17 cellular contexts compared by ENCODE assay signal in the genomic region with DNA sequence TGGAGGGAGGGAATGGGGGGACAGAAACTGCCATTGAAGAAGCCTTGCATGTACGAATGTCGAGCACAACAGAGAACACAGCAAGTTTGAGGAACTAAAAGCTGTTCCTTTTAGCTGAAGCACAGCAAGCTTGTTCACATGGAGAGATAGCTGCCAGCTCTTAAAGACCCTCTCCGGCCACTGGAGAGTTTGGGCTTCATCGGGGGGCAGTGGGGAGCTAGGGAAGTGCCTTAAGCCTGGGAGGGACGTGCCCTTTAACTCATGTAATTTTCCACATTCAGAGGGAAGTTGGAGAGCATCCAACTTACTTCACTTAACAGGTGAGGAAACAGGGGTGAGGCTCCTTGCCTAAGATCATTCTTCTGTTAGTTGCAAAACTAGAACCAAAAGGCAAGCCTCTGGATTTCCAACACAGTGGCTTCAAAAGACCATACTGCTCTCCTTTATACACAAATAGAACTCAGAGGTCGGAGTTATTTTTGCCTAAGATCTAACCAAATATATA. TPM values are rescaled to one million over a fixed set of nuclear protein-coding genes. Genes with fewer than 3 reads are reported as not detected.
A peak's percentile ranks its signal among the peaks of the same experiment; 100 is the strongest.
DNase-seq lines count a peak whose midpoint lies in the region; ATAC-seq, FAIRE-seq and TF ChIP-seq lines count a peak whose summit lies in the region.
"Had no signal": no experiment of that assay in that cellular context is flagged by ENCODE, and none has a peak within 500 bp of the region (broad histone marks: within the 10 kb centered on the region; RNA-seq: fewer than 3 reads in every experiment).

No MANE protein-coding gene starts in this region.

- no peaks in the 10 kb centered on the region for H3F3A ChIP-seq in GM23338 (replicated peaks; ENCODE audit: low read depth)

- no peaks in the 10 kb centered on the region for H3K9me3 Mint-ChIP-seq in activated CD4-positive, alpha-beta T cell treated with anti-CD3 and anti-CD28 coated beads for 36 hours (ENCODE audit: low read depth)
- H3K9me3 Mint-ChIP-seq in GM23338 = no peaks in the 10 kb centered on the region
- no peaks in the 10 kb centered on the region for H3K9me3 Mint-ChIP-seq in activated T-helper 17 cell treated with anti-CD3 and anti-CD28 coated beads, Interleukin-2, amount 50 U/mL, for 72 hours
- H3K9me3 Mint-ChIP-seq in immature natural killer cell = no peaks in the 10 kb centered on the region
- H3K9me3 Mint-ChIP-seq: dendritic cell treated with granulocyte-macrophage colony-stimulating factor and Interleukin-4, amounts not matched to agents 40 ng/mL and 50 ng/mL, for 4 days had no signal

- intact Hi-C loops in activated CD4-positive, alpha-beta T cell treated with anti-CD3 and anti-CD28 coated beads for 36 hours (cut with DNase I, micrococcal nuclease) = no loop called here
- intact Hi-C loops in lower leg skin (cut with DNase I; ENCODE audit: low total_unique reads) = no loop called here

- ATAC-seq in activated CD4-positive, alpha-beta T cell treated with anti-CD3 and anti-CD28 coated beads for 36 hours = no peak
- ATAC-seq in GM23338 = no peak
- no peak for ATAC-seq in activated T-helper 17 cell treated with anti-CD3 and anti-CD28 coated beads, Interleukin-2, amount 50 U/mL, for 72 hours (replicated peaks)
- ATAC-seq: left lobe of liver had no signal

- POLR2A ChIA-PET in activated CD4-positive, alpha-beta T cell treated with anti-CD3 and anti-CD28 coated beads for 36 hours (lab: Charles Lee) = interaction anchor here (0.6 kb wide), 1 partner anchor 76 kb away, joined by 3 read pairs; no protein-coding TSS in a partner anchor

- 46 to 67% (median 62%) methylated on average over 6 of the region's 6 CpGs for WGBS in small intestine, 3 donors
- 51 to 62% methylated on average over 6 of the region's 6 CpGs for WGBS in lower leg skin, 2 donors

- TF ChIP-seq POLR2A in lower leg skin (IDR thresholded peaks at IDR 0.05) = no peak

- peaks cover 19% of the 10 kb centered on the region for H3K79me2 ChIP-seq in GM23338 (replicated peaks; ENCODE audit: insufficient read depth)

- no peaks in the 10 kb centered on the region for H3K9me2 ChIP-seq in GM23338 (ENCODE audit: insufficient read depth)

- TF ChIP-seq CTCF in GM23338 (conservative IDR thresholded peaks at IDR 0.05; ENCODE audit: low read depth in 2 of 2) (no peak), lower leg skin (IDR thresholded peaks at IDR 0.05) (no peak)

- peaks cover 68% of the 10 kb centered on the region for H3K4me1 Mint-ChIP-seq in activated CD4-positive, alpha-beta T cell treated with anti-CD3 and anti-CD28 coated beads for 36 hours
- H3K4me1 Mint-ChIP-seq in GM23338 (peaks cover 30% of the 10 kb centered on the region), immature natural killer cell (peaks cover 47 to 76% of the 10 kb centered on the region in 2 donors)
- peaks cover 43% of the 10 kb centered on the region for H3K4me1 Mint-ChIP-seq in activated T-helper 17 cell treated with anti-CD3 and anti-CD28 coated beads, Interleukin-2, amount 50 U/mL, for 72 hours

- no peaks in the 10 kb centered on the region for H3K27me3 Mint-ChIP-seq in activated CD4-positive, alpha-beta T cell treated with anti-CD3 and anti-CD28 coated beads for 36 hours
- peaks cover 13% of the 10 kb centered on the region for H3K27me3 Mint-ChIP-seq in GM23338 (ENCODE audit: insufficient read depth, low read depth, poor library complexity)
- no peaks in the 10 kb centered on the region for H3K27me3 Mint-ChIP-seq in activated T-helper 17 cell treated with anti-CD3 and anti-CD28 coated beads, Interleukin-2, amount 50 U/mL, for 72 hours
- H3K27me3 Mint-ChIP-seq in immature natural killer cell (ENCODE audit: low read depth in 3 of 3) = peaks cover 4 to 19% (median 12%) of the 10 kb centered on the region in 3 donors

- no peaks in the 10 kb centered on the region for H3K27me3 ChIP-seq in GM23338 (ENCODE audit: insufficient read depth)
- no peaks in the 10 kb centered on the region for H3K27me3 ChIP-seq in small intestine (ENCODE audit: control insufficient read depth in 2 of 2, insufficient read depth in 2 of 2, low read length in 2 of 2)

- CTCF ChIA-PET in activated CD4-positive, alpha-beta T cell treated with anti-CD3 and anti-CD28 coated beads for 36 hours (lab: Charles Lee) = interaction anchor here (0.6 to 4.9 kb wide), 8 partner anchors 9 to 115 kb away, joined by 3 to 22 read pairs (median 4); no protein-coding TSS in a partner anchor

- no peak for DNase-seq in activated CD4-positive, alpha-beta T cell treated with anti-CD3 and anti-CD28 coated beads for 36 hours
- DNase-seq in activated CD4-positive, alpha-beta T cell treated with anti-CD3 and anti-CD28 coated beads, Interleukin-2, amount 50 U/mL, for 4 hours = no peak
- DNase-seq in GM23338 (ENCODE audit: low spot score) = no peak
- peak; percentile 68 for DNase-seq in small intestine
- no peak for DNase-seq in lower leg skin (ENCODE audit: low spot score in 2 of 2)
- no peak for DNase-seq in stimulated activated CD4-positive, alpha-beta T cell treated with anti-CD3 and anti-CD28 coated beads, Interleukin-2, amount 100 ng/mL, for 48 hours
- DNase-seq in immature natural killer cell = no peak
- DNase-seq: ACHN; activated T-cell treated with anti-CD3 and anti-CD28 coated beads, Interleukin-2, amount 50 U/mL, for 48 hours; Calu3; hippocampal formation; NCI-H1092; NCI-H226; stimulated activated naive CD4-positive, alpha-beta T cell had no signal

- no peak overlapping the region for H2AFZ ChIP-seq in GM23338

- H3K4me3 Mint-ChIP-seq in activated CD4-positive, alpha-beta T cell treated with anti-CD3 and anti-CD28 coated beads for 36 hours = no peak overlapping the region
- H3K4me3 Mint-ChIP-seq in GM23338 (no peak overlapping the region; the same call in 2 of the 3 replicates), immature natural killer cell (peak overlapping the region in 1 of 5 donors; percentile 33)
- peak overlapping the region; percentile 93 for H3K4me3 Mint-ChIP-seq in activated T-helper 17 cell treated with anti-CD3 and anti-CD28 coated beads, Interleukin-2, amount 50 U/mL, for 72 hours
- H3K4me3 Mint-ChIP-seq: dendritic cell treated with granulocyte-macrophage colony-stimulating factor and Interleukin-4, amounts not matched to agents 40 ng/mL and 50 ng/mL, for 4 days had no signal

- H3K36me3 Mint-ChIP-seq in activated CD4-positive, alpha-beta T cell treated with anti-CD3 and anti-CD28 coated beads for 36 hours (ENCODE audit: low read depth) = peaks cover 21% of the 10 kb centered on the region
- no peaks in the 10 kb centered on the region for H3K36me3 Mint-ChIP-seq in GM23338 (ENCODE audit: low read depth)
- H3K36me3 Mint-ChIP-seq in activated T-helper 17 cell treated with anti-CD3 and anti-CD28 coated beads, Interleukin-2, amount 50 U/mL, for 72 hours (ENCODE audit: low read depth) = peaks cover 27% of the 10 kb centered on the region
- peaks cover 0 to 2% (median 0%) of the 10 kb centered on the region in 3 donors for H3K36me3 Mint-ChIP-seq in immature natural killer cell

- no peaks in the 10 kb centered on the region; the same call in 1 of the 2 replicates for H4K20me1 ChIP-seq in GM23338 (replicated peaks; ENCODE audit: insufficient read depth)

- H3K4me2 ChIP-seq in GM23338 = 0 out of 2 replicates have a peak overlapping the region, but pooled peaks have one; percentile 7

- no peak for FAIRE-seq in small intestine (lab: Jason Lieb, UNC)

- H3K4me1 ChIP-seq in GM23338 (ENCODE audit: insufficient read depth) = peaks cover 21% of the 10 kb centered on the region
- peaks cover 0 to 3% of the 10 kb centered on the region in 2 donors for H3K4me1 ChIP-seq in small intestine (ENCODE audit: control insufficient read depth in 2 of 2, insufficient read depth in 1 of 2, low read depth in 1 of 2, low read length in 1 of 2)

- H3K27ac Mint-ChIP-seq in activated CD4-positive, alpha-beta T cell treated with anti-CD3 and anti-CD28 coated beads for 36 hours = peak overlapping the region; percentile 24
- H3K27ac Mint-ChIP-seq in GM23338 (no peak overlapping the region), immature natural killer cell (peak overlapping the region in 3 of 6 donors; percentile 45 to 98 (median 56))
- no peak overlapping the region for H3K27ac Mint-ChIP-seq in activated T-helper 17 cell treated with anti-CD3 and anti-CD28 coated beads, Interleukin-2, amount 50 U/mL, for 72 hours
- H3K27ac Mint-ChIP-seq: dendritic cell treated with granulocyte-macrophage colony-stimulating factor and Interleukin-4, amounts not matched to agents 40 ng/mL and 50 ng/mL, for 4 days had no signal

- H3K36me3 ChIP-seq in GM23338 (ENCODE audit: insufficient read depth) (no peaks in the 10 kb centered on the region; the same call in 1 of the 2 replicates), small intestine (ENCODE audit: control insufficient read depth in 2 of 2, insufficient read depth in 2 of 2, low read length in 2 of 2) (no peaks in the 10 kb centered on the region)

- no peak overlapping the region for H3K4me3 ChIP-seq in GM23338
- H3K4me3 ChIP-seq in small intestine (ENCODE audit: low read depth in 1 of 2, low read length in 2 of 2) = no peak overlapping the region
- H3K4me3 ChIP-seq in lower leg skin (ENCODE audit: low read depth, poor library complexity, severe bottlenecking) = no peak overlapping the region

- H3K27ac ChIP-seq in GM23338 (ENCODE audit: low read depth) (no peak overlapping the region), small intestine (ENCODE audit: low read depth in 1 of 2, low read length in 1 of 2) (no peak overlapping the region)

- H3K9me3 ChIP-seq in small intestine (ENCODE audit: control insufficient read depth, low read depth) = no peaks in the 10 kb centered on the region

TF ChIP-seq in GM23338, 12 proteins besides CTCF, POLR2A, EP300 and RAD21 (continues in another document):
- TF ChIP-seq EZH2 (IDR thresholded peaks at IDR 0.05; ENCODE audit: low read depth, unreplicated experiment) = no peak

RNA-seq across cellular contexts. Expression of gene CYFIP2, which starts 2.3 kb away (rescaled TPM):
- total RNA-seq in activated CD4-positive, alpha-beta T cell treated with anti-CD3 and anti-CD28 coated beads for 36 hours = 100 to 1,000 TPM; 277 to 526 TPM
- 78.4 and 98.4 TPM in 2 replicates for total RNA-seq in GM23338 (2014; rRNA removed; shearing (Covaris generic))
- 54.1 and 58.9 TPM in 2 replicates for polyA plus RNA-seq in GM23338 (2016; fragmentation: Nextera tagmentation; extraction: Ambion mirVana)
- 100 to 1,000 TPM; 269 to 291 TPM for total RNA-seq in activated T-helper 17 cell treated with anti-CD3 and anti-CD28 coated beads, Interleukin-2, amount 50 U/mL, for 72 hours
- polyA plus RNA-seq in small intestine = 10 to 100 TPM in 1 of 3 donors, 1 to 10 TPM in 2; 6.3 to 10.8 (median 9.7) TPM
- total RNA-seq in lower leg skin = 10 to 100 TPM in 1 of 4 donors, 1 to 10 TPM in 3; 3.2 to 16.2 (median 7.0) TPM
- 100 to 1,000 TPM; 293 to 667 (median 513) TPM for polyA plus RNA-seq in immature natural killer cell
